Comparison of ENCODE assay signal across 8 cellular contexts in genomic region chr12:43338848-43339526, GRCh38.
DNase-seq lines count a peak whose midpoint lies in the region; ATAC-seq and TF ChIP-seq lines count a peak whose summit lies in the region.

No MANE protein-coding gene starts in this region.

- H3K9ac ChIP-seq in muscle layer of colon (ENCODE audit: low read length), result no peak overlapping the region

- DNase-seq in AG09309 (ENCODE audit: low read depth) (peak; percentile 49), NCI-H524 (lab: John Stamatoyannopoulos, UW) (peak; percentile 75 to 89), coronary artery (ENCODE audit: low spot score) (no peak), NCI-H345 treated with DMSO at 0.1 percent for 48 hours (lab: John Stamatoyannopoulos, UW; ENCODE audit: unreplicated experiment) (no peak)
- no peak for DNase-seq in activated CD4-positive, alpha-beta T cell treated with anti-CD3 and anti-CD28 coated beads for 4 hours

- peak; percentile 50 for ATAC-seq in GM19043 (IDR thresholded peaks at IDR 0.05; ENCODE audit: low read depth, unreplicated experiment)
- ATAC-seq in HG03103 (IDR thresholded peaks at IDR 0.05; ENCODE audit: low read depth, unreplicated experiment), result peak; percentile 57

- H3K4me1 ChIP-seq in muscle layer of colon (ENCODE audit: insufficient read depth, low read length), result peaks cover 7% of the 10 kb centered on the region

- no peak overlapping the region for H3K4me3 ChIP-seq in AG09309 (ENCODE audit: control insufficient read depth, low read depth, low read length)
- H3K4me3 ChIP-seq in coronary artery, result no peak overlapping the region
- no peak overlapping the region for H3K4me3 ChIP-seq in muscle layer of colon (ENCODE audit: low read depth in 1 of 2, low read length in 2 of 2)

- H3K27me3 ChIP-seq in muscle layer of colon (ENCODE audit: control insufficient read depth in 1 of 2, insufficient read depth in 2 of 2, low read length in 2 of 2), result no peaks in the 10 kb centered on the region

- peak; percentile 68 for TF ChIP-seq CTCF in AG09309 (IDR thresholded peaks at IDR 0.05; ENCODE audit: control insufficient read depth, insufficient read depth, low read depth, low read length, missing control alignments)
- peak; percentile 29 for TF ChIP-seq CTCF in coronary artery (IDR thresholded peaks at IDR 0.05)

- no peaks in the 10 kb centered on the region for H3K9me3 ChIP-seq in muscle layer of colon (ENCODE audit: low read length)

- H3K27ac ChIP-seq in coronary artery (no peak overlapping the region), muscle layer of colon (ENCODE audit: low read depth, low read length) (peak overlapping the region; percentile 19)

- no peaks in the 10 kb centered on the region for H3K36me3 ChIP-seq in muscle layer of colon (ENCODE audit: insufficient read depth, low read length)

Comparison
In these comparisons a context has a peak if more than half of its experiments do, and no peak if none do; other contexts are left out.
1. DNase-seq: peak in AG09309 (single experiment) and NCI-H524 (2 of 2); none in coronary artery (single experiment), activated CD4-positive, alpha-beta T cell treated with anti-CD3 and anti-CD28 coated beads for 4 hours (0 of 2) and NCI-H345 treated with DMSO at 0.1 percent for 48 hours (single experiment).